Comparison of ENCODE assay signal across 8 cellular contexts in the genomic region with DNA sequence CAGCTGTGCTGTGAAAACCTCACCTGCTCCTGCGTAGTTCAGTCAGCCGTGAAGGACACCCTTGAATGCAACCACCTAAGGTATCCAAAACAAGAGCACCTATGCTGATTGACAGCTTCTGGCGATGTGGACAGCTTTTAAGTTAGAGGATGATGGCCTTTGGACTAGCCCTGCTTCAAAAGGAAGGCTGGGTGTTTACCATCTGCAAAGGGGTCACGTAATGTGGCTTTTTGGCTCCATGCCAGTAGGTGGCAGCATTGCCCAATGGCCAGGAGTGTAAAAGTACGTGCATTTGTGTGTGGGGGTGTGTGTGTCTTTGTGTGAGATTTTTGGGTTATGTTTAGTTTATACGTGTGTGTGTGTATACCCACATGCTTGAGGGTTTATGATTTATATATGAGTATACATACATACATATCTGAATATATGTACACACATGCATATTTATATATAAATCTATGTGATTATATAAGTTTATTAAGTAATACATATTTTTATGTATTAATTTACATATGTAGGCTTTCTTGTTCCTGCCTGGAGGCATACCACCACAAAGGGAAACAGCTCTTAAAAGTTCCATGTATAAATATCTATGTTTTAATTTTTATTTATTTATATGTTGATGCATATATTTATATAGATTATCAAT.
DNase-seq lines count a peak whose midpoint lies in the region; ATAC-seq and TF ChIP-seq lines count a peak whose summit lies in the region.

No MANE protein-coding gene starts in this region.

- no peaks in the 10 kb centered on the region for H3K36me3 ChIP-seq in IMR-90 (ENCODE audit: control insufficient read depth, insufficient read depth, low read length)

- no peak overlapping the region for H3K27ac Mint-ChIP-seq in chondrocyte (ENCODE audit: unreplicated experiment)

- in situ Hi-C loops in IMR-90 (cut with MboI; ENCODE audit: low sequenced_read_pairs) = loop anchor here (25.0 kb wide), 1 partner anchor 1777 kb away; no protein-coding TSS in a partner anchor

- intact Hi-C loops in IMR-90 (cut with micrococcal nuclease) = loop anchor here (10.0 kb wide), 1 partner anchor 1764 kb away; a partner anchor contains a TSS

- POLR2A ChIA-PET in IMR-90 (lab: Charles Lee; ENCODE audit: unreplicated experiment) = no interaction called here

- DNase-seq in D341Med (ENCODE audit: low spot score) (peak; percentile 47), IMR-90 (peak; percentile 3), SW480 (ENCODE audit: low spot score) (peak; percentile 54), chondrocyte (ENCODE audit: low spot score) (no peak), retina (peak; percentile 68), activated gamma-delta T cell treated with Interleukin-2 at 50 U/mL for 16 hours (no peak), DMS79 (lab: John Stamatoyannopoulos, UW) (no peak)

- no peak overlapping the region for H2BK120ac ChIP-seq in IMR-90 (ENCODE audit: low read depth, low read length)

- no peak overlapping the region for H2BK5ac ChIP-seq in IMR-90 (ENCODE audit: low read depth, low read length, poor library complexity, severe bottlenecking)

- H4K5ac ChIP-seq in IMR-90 (ENCODE audit: low read depth, low read length) = no peak overlapping the region

- no peak overlapping the region for H2BK20ac ChIP-seq in IMR-90 (ENCODE audit: low read depth, low read length)

- no peak overlapping the region for H3K14ac ChIP-seq in IMR-90 (replicated peaks; ENCODE audit: low read depth, low read length)

- WGBS in IMR-90 (ENCODE audit: extremely low coverage in 2 of 2, insufficient read length in 1 of 2), 2 experiments = no CpG with 5 or more reads among the region's 6 CpGs

- no peak overlapping the region for H2AK5ac ChIP-seq in IMR-90 (ENCODE audit: low read depth, low read length)

- H3K9ac ChIP-seq in IMR-90 (ENCODE audit: low read depth, low read length) = no peak overlapping the region

- TF ChIP-seq POLR2A in IMR-90 (IDR thresholded peaks at IDR 0.05; ENCODE audit: low read depth, low read length) = no peak

- dilution Hi-C loops in IMR-90 (cut with HindIII; ENCODE audit: low sequenced_read_pairs, unreplicated experiment) = no loop called here

- no peaks in the 10 kb centered on the region for H3K9me3 Mint-ChIP-seq in chondrocyte (ENCODE audit: low read depth)

- no peak overlapping the region for H3K23ac ChIP-seq in IMR-90 (ENCODE audit: low read depth, low read length)

- no peaks in the 10 kb centered on the region for H3K4me1 ChIP-seq in IMR-90 (ENCODE audit: control insufficient read depth, insufficient read depth, low read length)

- peak; percentile 21; the same call in 1 of the 2 replicates for TF ChIP-seq CTCF in IMR-90 (conservative IDR thresholded peaks at IDR 0.05; ENCODE audit: low read depth, low read length)
- peak; percentile 70 for TF ChIP-seq CTCF in chondrocyte (IDR thresholded peaks at IDR 0.05)

- no peak overlapping the region for H3K4me2 ChIP-seq in IMR-90 (ENCODE audit: low read depth, low read length)

- H3K4ac ChIP-seq in IMR-90 (ENCODE audit: low read depth, low read length) = no peak overlapping the region

- no TSS peak for BruUV-seq in IMR-90 (replicated peaks; lab: Mats Ljungman, UMichigan)

- no peaks in the 10 kb centered on the region for H3K36me3 Mint-ChIP-seq in chondrocyte (ENCODE audit: low read depth)

- no peaks in the 10 kb centered on the region for H3K79me1 ChIP-seq in IMR-90 (ENCODE audit: low read depth in 1 of 2, low read length in 2 of 2)

- no peak overlapping the region for H3K18ac ChIP-seq in IMR-90 (ENCODE audit: low read depth, low read length)

- no peak overlapping the region for H2AK9ac ChIP-seq in IMR-90 (replicated peaks; ENCODE audit: low read depth, low read length, poor library complexity)

- H3K56ac ChIP-seq in IMR-90 (ENCODE audit: extremely low read depth, insufficient read depth, low read length) = no peak overlapping the region

- H2AFZ ChIP-seq in IMR-90 (replicated peaks; ENCODE audit: low read length, poor library complexity) = no peak overlapping the region

- no peak overlapping the region for H3K4me3 ChIP-seq in IMR-90 (ENCODE audit: insufficient read depth, low read depth, low read length)

- H4K91ac ChIP-seq in IMR-90 (ENCODE audit: insufficient read depth, low read depth, low read length) = no peak overlapping the region

- H4K20me1 ChIP-seq in IMR-90 (ENCODE audit: insufficient read depth, low read length) = no peaks in the 10 kb centered on the region

- no peak overlapping the region for H3K27ac ChIP-seq in IMR-90 (ENCODE audit: insufficient read depth, low read length)

- no peak overlapping the region for H4K8ac ChIP-seq in IMR-90 (ENCODE audit: low read depth in 2 of 2, low read length in 2 of 2)

- H3K9me3 ChIP-seq in IMR-90 (ENCODE audit: control insufficient read depth, insufficient read depth, low read length) = no peaks in the 10 kb centered on the region

- H3K4me3 Mint-ChIP-seq in chondrocyte (ENCODE audit: unreplicated experiment) = no peak overlapping the region

- CTCF ChIA-PET in IMR-90 (lab: Yijun Ruan, JAX) = interaction anchor here (1.0 kb wide), 1 partner anchor 17 kb away, joined by 3 read pairs; no protein-coding TSS in a partner anchor

- no peaks in the 10 kb centered on the region; the same call in 1 of the 2 replicates for H3K27me3 ChIP-seq in IMR-90 (ENCODE audit: control insufficient read depth, insufficient read depth, low read length)

- H3K4me1 Mint-ChIP-seq in chondrocyte (ENCODE audit: low read depth) = no peaks in the 10 kb centered on the region

- ATAC-seq in GM19395 (IDR thresholded peaks at IDR 0.05; ENCODE audit: unreplicated experiment) = peak; percentile 88
- no peak; the same call in 1 of the 2 replicates for ATAC-seq in IMR-90 (ENCODE audit: low read depth)

- no peaks in the 10 kb centered on the region for H3K9me1 ChIP-seq in IMR-90 (ENCODE audit: insufficient read depth, low read length)

- H2BK15ac ChIP-seq in IMR-90 (ENCODE audit: low read depth, low read length) = no peak overlapping the region

- peak; percentile 29 for TF ChIP-seq RAD21 in IMR-90 (IDR thresholded peaks at IDR 0.05; ENCODE audit: low read length)

- peaks cover 9% of the 10 kb centered on the region for H3K27me3 Mint-ChIP-seq in chondrocyte (ENCODE audit: low read depth)

TF ChIP-seq in IMR-90, 13 proteins besides CTCF, POLR2A, EP300 and RAD21:
- TF ChIP-seq, protein P1, sequence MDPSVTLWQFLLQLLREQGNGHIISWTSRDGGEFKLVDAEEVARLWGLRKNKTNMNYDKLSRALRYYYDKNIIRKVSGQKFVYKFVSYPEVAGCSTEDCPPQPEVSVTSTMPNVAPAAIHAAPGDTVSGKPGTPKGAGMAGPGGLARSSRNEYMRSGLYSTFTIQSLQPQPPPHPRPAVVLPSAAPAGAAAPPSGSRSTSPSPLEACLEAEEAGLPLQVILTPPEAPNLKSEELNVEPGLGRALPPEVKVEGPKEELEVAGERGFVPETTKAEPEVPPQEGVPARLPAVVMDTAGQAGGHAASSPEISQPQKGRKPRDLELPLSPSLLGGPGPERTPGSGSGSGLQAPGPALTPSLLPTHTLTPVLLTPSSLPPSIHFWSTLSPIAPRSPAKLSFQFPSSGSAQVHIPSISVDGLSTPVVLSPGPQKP (IDR thresholded peaks at IDR 0.05; ENCODE audit: borderline replicate concordance, low read depth, low read length) = no peak
- peak; percentile 31; the same call in 1 of the 2 replicates for TF ChIP-seq CEBPB (IDR thresholded peaks at IDR 0.05; ENCODE audit: low read depth, low read length)

Comparison
In these comparisons a context has a peak if more than half of its experiments do, and no peak if none do; other contexts are left out.
1. DNase-seq: peak in D341Med (single experiment), IMR-90 (single experiment), SW480 (single experiment) and retina (single experiment); none in chondrocyte (single experiment), activated gamma-delta T cell treated with Interleukin-2 at 50 U/mL for 16 hours (single experiment) and DMS79 (single experiment).